8 cellular contexts compared by ENCODE assay signal in genomic region chr10:106795619-106796018, GRCh38.
DNase-seq lines count a peak whose midpoint lies in the region; ATAC-seq and TF ChIP-seq lines count a peak whose summit lies in the region.

No MANE protein-coding gene starts in this region.

- H3K27me3 Mint-ChIP-seq in progenitor cell of endocrine pancreas = no peaks in the 10 kb centered on the region

- no peak overlapping the region for H3K27ac ChIP-seq in gastrocnemius medialis

- peaks cover 5% of the 10 kb centered on the region for H3K4me1 Mint-ChIP-seq in progenitor cell of endocrine pancreas (ENCODE audit: low read depth)

- no peak overlapping the region for H3K4me2 ChIP-seq in Loucy (ENCODE audit: low read depth, low read length, poor library complexity, severe bottlenecking)

- no peak overlapping the region for H3K4me3 Mint-ChIP-seq in progenitor cell of endocrine pancreas (ENCODE audit: low read depth)

- TF ChIP-seq POLR2A in gastrocnemius medialis (IDR thresholded peaks at IDR 0.05) = no peak

- H3K4me3 ChIP-seq in Loucy (ENCODE audit: low read length, poor library complexity, severe bottlenecking) = no peak overlapping the region
- H3K4me3 ChIP-seq in gastrocnemius medialis = no peak overlapping the region

- peaks cover 23% of the 10 kb centered on the region for H3K4me1 ChIP-seq in Loucy (ENCODE audit: insufficient read depth, low read length, poor library complexity, severe bottlenecking)
- H3K4me1 ChIP-seq in gastrocnemius medialis = no peaks in the 10 kb centered on the region

- in situ Hi-C loops in gastrocnemius medialis (cut with MboI; ENCODE audit: low sequenced_read_pairs in 4 of 4) = no loop called here

- peaks cover 6% of the 10 kb centered on the region for H3K9me3 Mint-ChIP-seq in progenitor cell of endocrine pancreas (ENCODE audit: low read depth)

- no peaks in the 10 kb centered on the region for H3K9me2 ChIP-seq in Loucy (replicated peaks; ENCODE audit: low read depth, low read length)

- no peaks in the 10 kb centered on the region for H3K27me3 ChIP-seq in Loucy (ENCODE audit: insufficient read depth, low read length, poor library complexity, severe bottlenecking)
- H3K27me3 ChIP-seq in gastrocnemius medialis = no peaks in the 10 kb centered on the region

- TF ChIP-seq CTCF in Loucy (conservative IDR thresholded peaks at IDR 0.05; ENCODE audit: low read length) (peak; percentile 88), progenitor cell of endocrine pancreas (IDR thresholded peaks at IDR 0.05; ENCODE audit: unreplicated experiment) (peak; percentile 78), gastrocnemius medialis (IDR thresholded peaks at IDR 0.05 in 4 of 5, conservative IDR thresholded peaks at IDR 0.05 in 1 of 5) (no peak)

- peaks cover 1% of the 10 kb centered on the region for H3K36me3 Mint-ChIP-seq in progenitor cell of endocrine pancreas (ENCODE audit: insufficient read depth)

- peak; percentile 98 for ATAC-seq in GM18517 (IDR thresholded peaks at IDR 0.05; ENCODE audit: unreplicated experiment)
- ATAC-seq in gastrocnemius medialis = no peak

- no peaks in the 10 kb centered on the region for H3K79me2 ChIP-seq in Loucy (ENCODE audit: insufficient read depth, low read length)

- no peak overlapping the region for H2AFZ ChIP-seq in Loucy (ENCODE audit: low read length)

- intact Hi-C loops in gastrocnemius medialis (cut with DNase I; ENCODE audit: low total_unique reads) = no loop called here

- H3K9ac ChIP-seq in Loucy (ENCODE audit: low read depth, low read length, poor library complexity, severe bottlenecking) = no peak overlapping the region

- H4K20me1 ChIP-seq in Loucy (ENCODE audit: insufficient read depth, low read length, poor library complexity, severe bottlenecking) = no peaks in the 10 kb centered on the region

- no peaks in the 10 kb centered on the region for H3K36me3 ChIP-seq in Loucy (ENCODE audit: insufficient read depth, low read length)
- no peaks in the 10 kb centered on the region for H3K36me3 ChIP-seq in gastrocnemius medialis

- peaks cover 6% of the 10 kb centered on the region; the same call in 1 of the 2 replicates for H3K9me3 ChIP-seq in Loucy (ENCODE audit: insufficient read depth, low read depth, low read length)
- H3K9me3 ChIP-seq in gastrocnemius medialis = no peaks in the 10 kb centered on the region

- H3F3A ChIP-seq in Loucy (ENCODE audit: low read depth) = no peaks in the 10 kb centered on the region

- DNase-seq in H4 (ENCODE audit: low spot score) (peak; percentile 29), dedifferentiated amniotic fluid mesenchymal stem cell (ENCODE audit: extremely low spot score) (peak; percentile 28), progenitor cell of endocrine pancreas (ENCODE audit: low spot score, unreplicated experiment) (peak; percentile 19), gastrocnemius medialis (no peak), activated gamma-delta T cell treated with Interleukin-2 at 50 U/mL for 16 hours (no peak)
- DNase-seq in stimulated activated naive CD4-positive, alpha-beta T cell treated with Interleukin-2 at 50 U/mL for 16 hours (lab: John Stamatoyannopoulos, UW) = no peak

- H3K27ac Mint-ChIP-seq in progenitor cell of endocrine pancreas = no peak overlapping the region

Comparison
In these comparisons a context has a peak if more than half of its experiments do, and no peak if none do; other contexts are left out.
1. DNase-seq: peak in H4 (single experiment), dedifferentiated amniotic fluid mesenchymal stem cell (single experiment) and progenitor cell of endocrine pancreas (single experiment); none in gastrocnemius medialis (0 of 2), activated gamma-delta T cell treated with Interleukin-2 at 50 U/mL for 16 hours (single experiment) and stimulated activated naive CD4-positive, alpha-beta T cell treated with Interleukin-2 at 50 U/mL for 16 hours (single experiment).
2. CTCF ChIP-seq: peak in Loucy (single experiment) and progenitor cell of endocrine pancreas (single experiment); none in gastrocnemius medialis (0 of 5).